8 cellular contexts compared by ENCODE assay signal in the genomic region with DNA sequence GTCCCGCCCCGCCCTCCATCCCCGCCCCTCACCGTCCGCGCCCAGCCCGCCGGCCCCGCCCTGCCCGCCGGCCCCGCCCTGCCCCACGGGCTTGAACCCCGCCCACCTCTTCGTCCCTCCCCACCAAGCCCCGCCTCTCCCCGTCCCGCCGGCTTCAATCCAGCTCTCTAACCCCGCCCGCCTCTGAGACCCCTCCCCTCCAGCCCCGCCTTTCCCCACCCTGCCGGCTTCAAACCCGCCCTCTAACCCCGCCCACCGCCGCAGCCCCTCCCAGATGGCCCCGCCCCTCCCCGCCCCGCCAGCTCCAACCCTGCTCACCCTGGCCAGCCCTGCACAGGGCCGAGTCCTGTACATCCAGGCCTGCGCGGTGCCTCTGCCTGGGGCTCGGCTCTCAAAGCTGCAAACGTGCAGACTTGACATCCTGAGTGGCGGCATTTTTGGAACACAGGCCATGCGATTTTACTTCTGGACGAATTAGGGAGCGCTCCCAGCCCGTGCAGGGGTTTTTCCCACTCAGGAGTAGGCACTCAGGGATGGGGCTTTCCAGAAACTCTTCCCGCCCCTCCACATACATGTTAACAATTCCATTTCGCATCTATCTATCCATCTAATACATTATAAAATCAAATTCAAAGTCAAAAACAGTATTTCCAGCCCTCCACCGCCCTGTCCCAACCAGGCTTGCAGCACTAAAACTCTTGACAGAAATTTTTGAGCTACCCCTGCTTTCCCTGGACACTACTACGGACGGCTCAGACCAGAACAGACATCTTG. TPM values are rescaled to one million over a fixed set of nuclear protein-coding genes. Genes with fewer than 3 reads are reported as not detected.
DNase-seq lines count a peak whose midpoint lies in the region; ATAC-seq, FAIRE-seq and TF ChIP-seq lines count a peak whose summit lies in the region.

No MANE protein-coding gene starts in this region.

- WGBS in A549 (ENCODE audit: missing lambda C conversion rate) = 43% methylated on average over 11 of the region's 45 CpGs

- POLR2A ChIA-PET in A549 (lab: Yijun Ruan, JAX) = interaction anchor here (0.6 to 1.3 kb wide), 12 partner anchors 8 to 1785 kb away, joined by 3 to 9 read pairs (median 4); partner anchors contain the start of genes MEIG1 and RPP38

- TF ChIP-seq EP300 in A549 (IDR thresholded peaks at IDR 0.05) = no peak

- DNase-seq in A549 (ENCODE audit: low read depth in 1 of 2, low spot score in 1 of 2) (peak; percentile 82 to 95), NCI-H2196 treated with DMSO at 0.1 percent for 48 hours (lab: John Stamatoyannopoulos, UW; ENCODE audit: unreplicated experiment) (peak; percentile 48), caudate nucleus (lab: John Stamatoyannopoulos, UW) (peak; percentile 47 to 100 (median 97)), islet precursor cell (peak; percentile 98)
- DNase-seq in stimulated activated CD4-positive, alpha-beta T cell treated with anti-CD3 and anti-CD28 coated beads, Interleukin-12 subunit alpha, Interleukin-12 subunit beta, amount 100 ng/mL, for 48 hours (ENCODE audit: low read depth in 2 of 3, low spot score in 1 of 3) = peak; percentile 97 to 98 (median 97)

- ATAC-seq in A549 (peak; percentile 77 to 83), GM18858 (IDR thresholded peaks at IDR 0.05; ENCODE audit: unreplicated experiment) (peak; percentile 38), HG03097 (IDR thresholded peaks at IDR 0.05; ENCODE audit: low FRiP score, unreplicated experiment) (peak; percentile 40)
- ATAC-seq in activated CD4-positive, CD25-positive, alpha-beta regulatory T cell treated with anti-CD3 and anti-CD28 coated beads, Interleukin-2, amount 50 U/mL, for 24 hours = peak; percentile 57 to 61

- H3K4me2 ChIP-seq in A549 = peak overlapping the region; percentile 81

- H3K27ac ChIP-seq in A549 = peak overlapping the region; percentile 59 to 73
- peak overlapping the region; percentile 60 for H3K27ac ChIP-seq in caudate nucleus (ENCODE audit: low read depth, low read length)

- no peak for TF ChIP-seq CTCF in A549 (IDR thresholded peaks at IDR 0.05)

- no peaks in the 10 kb centered on the region for H3K9me3 ChIP-seq in A549

- CTCF ChIA-PET in A549 (lab: Yijun Ruan, JAX) = interaction anchor here (0.9 to 1.4 kb wide), 4 partner anchors 10 to 54 kb away, joined by 3 to 5 read pairs (median 4); no protein-coding TSS in a partner anchor

- H3K4me1 ChIP-seq in A549 = peaks cover 17% of the 10 kb centered on the region

- peak; percentile 89 for TF ChIP-seq POLR2A in A549 (IDR thresholded peaks at IDR 0.05; ENCODE audit: low read length)

- peak overlapping the region; percentile 22 for H3K4me3 ChIP-seq in A549

- no peak for TF ChIP-seq RAD21 in A549 (conservative IDR thresholded peaks at IDR 0.05 in 1 of 2, IDR thresholded peaks at IDR 0.05 in 1 of 2)

- no peak for FAIRE-seq in A549 (lab: Jason Lieb, UNC)

TF ChIP-seq in A549, 52 proteins besides CTCF, POLR2A, EP300 and RAD21:
- TF ChIP-seq, protein P1, sequence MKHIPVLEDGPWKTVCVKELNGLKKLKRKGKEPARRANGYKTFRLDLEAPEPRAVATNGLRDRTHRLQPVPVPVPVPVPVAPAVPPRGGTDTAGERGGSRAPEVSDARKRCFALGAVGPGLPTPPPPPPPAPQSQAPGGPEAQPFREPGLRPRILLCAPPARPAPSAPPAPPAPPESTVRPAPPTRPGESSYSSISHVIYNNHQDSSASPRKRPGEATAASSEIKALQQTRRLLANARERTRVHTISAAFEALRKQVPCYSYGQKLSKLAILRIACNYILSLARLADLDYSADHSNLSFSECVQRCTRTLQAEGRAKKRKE (CRISPR knock-in tag; IDR thresholded peaks at IDR 0.05; ENCODE audit: low read depth) = no peak
- no peak for TF ChIP-seq EHF (CRISPR knock-in tag; IDR thresholded peaks at IDR 0.05)
TF ChIP-seq in A549: peak in this region for 0.

RNA-seq across cellular contexts. Expression of gene NMT2, which starts 0.5 kb away (rescaled TPM):
- polyA plus RNA-seq in A549 (2011; rRNA removed) (13.1 and 14.7 TPM in 2 replicates), A549 (2017; fragmentation: RNase III; extraction: RNeasy Plus Mini Kit Qiagen cat#74134 plus additional on column Dnase treatment) (19.6 to 23.2 TPM (median 22.5 TPM) in 3 replicates)
- 9.0 and 9.3 TPM in 2 replicates for polyA plus RNA-seq in A549 (2012; cell fraction: cytosol; rRNA removed)
- polyA plus RNA-seq in A549 (2012; cell fraction: nucleus; rRNA removed) = 5.6 and 16.5 TPM in 2 replicates
- 5.5 and 7.5 TPM in 2 replicates for polyA minus RNA-seq in A549 (2011; rRNA and poly(A)+ RNA removed)

Comparison
In these comparisons a context has a peak if more than half of its experiments do, and no peak if none do; other contexts are left out.
1. Peak in every context shown above with its lines: DNase-seq, ATAC-seq, H3K4me3 ChIP-seq and H3K27ac ChIP-seq.
2. DNase-seq: peak in every context shown above with its lines; median percentile 98 in islet precursor cell; 97 in caudate nucleus; 97 in stimulated activated CD4-positive, alpha-beta T cell treated with anti-CD3 and anti-CD28 coated beads, Interleukin-12 subunit alpha, Interleukin-12 subunit beta, amount 100 ng/mL, for 48 hours; 88 in A549; 48 in NCI-H2196 treated with DMSO at 0.1 percent for 48 hours.